34 cellular contexts compared by ENCODE assay signal in genomic region chr19:1158885-1159448, GRCh38.
"Had no signal": no experiment of that assay in that cellular context is flagged by ENCODE, and none has a peak within 500 bp of the region (broad histone marks: within the 10 kb centered on the region; RNA-seq: fewer than 3 reads in every experiment).

No MANE protein-coding gene starts in this region.

- ATAC-seq: activated T-helper 17 cell treated with anti-CD3 and anti-CD28 coated beads, Interleukin-2, amount 50 U/mL, for 72 hours; Right ventricle myocardium inferior had no signal

- DNase-seq: activated B cell treated with CpG ODN at 0.5 μM for 24 hours; activated CD4-positive, alpha-beta memory T cell treated with anti-CD3 and anti-CD28 coated beads for 36 hours; activated CD4-positive, alpha-beta T cell treated with anti-CD3 and anti-CD28 coated beads for 4 hours; activated CD4-positive, alpha-beta T cell treated with anti-CD3 and anti-CD28 coated beads, Interleukin-2, amount 50 U/mL, for 1 hour; activated CD4-positive, CD25-positive, alpha-beta regulatory T cell treated with anti-CD3 and anti-CD28 coated beads, Interleukin-2, amount 50 U/mL, for 72 hours; activated CD8-positive, alpha-beta memory T cell treated with anti-CD3 and anti-CD28 coated beads, Interleukin-2, amount 50 U/mL, for 4 hours; activated effector memory CD4-positive, alpha-beta T cell treated with anti-CD3 and anti-CD28 coated beads, Interleukin-2, amount 50 U/mL, for 16 hours; activated naive CD4-positive, alpha-beta T cell; activated naive CD4-positive, alpha-beta T cell treated with anti-CD3 and anti-CD28 coated beads, Interleukin-2, amount 50 U/mL, for 16 hours; activated naive CD8-positive, alpha-beta T cell treated with anti-CD3 and anti-CD28 coated beads for 36 hours; activated T-cell treated with anti-CD3 and anti-CD28 coated beads, Interleukin-2, amount 50 U/mL, for 48 hours; amniotic stem cell; aorta; brain microvascular endothelial cell; central memory CD4-positive, alpha-beta T cell; Kasumi-1; KG1; MG63; NCI-H1048; NCI-H1105 treated with DMSO at 0.1 percent for 48 hours; NCI-H1436; NCI-H1694; NCI-H2029; NCI-H345; NCI-H524 treated with DMSO at 0.1 percent for 48 hours; Peyer's patch; RPMI8226; SJCRH30 had no signal

- H3K27me3 Mint-ChIP-seq: activated B cell treated with CpG ODN at 0.5 μM for 24 hours; activated CD4-positive, alpha-beta memory T cell treated with anti-CD3 and anti-CD28 coated beads for 36 hours; activated naive CD8-positive, alpha-beta T cell treated with anti-CD3 and anti-CD28 coated beads for 36 hours; activated T-helper 17 cell treated with anti-CD3 and anti-CD28 coated beads, Interleukin-2, amount 50 U/mL, for 72 hours had no signal

- H3K27ac Mint-ChIP-seq: activated B cell treated with CpG ODN at 0.5 μM for 24 hours; activated CD4-positive, alpha-beta memory T cell treated with anti-CD3 and anti-CD28 coated beads for 36 hours; activated naive CD8-positive, alpha-beta T cell treated with anti-CD3 and anti-CD28 coated beads for 36 hours; activated T-helper 17 cell treated with anti-CD3 and anti-CD28 coated beads, Interleukin-2, amount 50 U/mL, for 72 hours; T-helper 1 cell treated with Interleukin-12 subunit alpha and Interleukin-12 subunit beta and Interleukin-4 antibody, amounts not matched to agents 30 μg/mL and 1 μg/mL, for 36 hours; T-helper 2 cell treated with Interferon-gamma antibody and Interleukin-4, amounts not matched to agents 5 μg/mL and 100 μg/mL, for 36 hours had no signal

- H3K4me3 ChIP-seq: MG63, Peyer's patch, SJCRH30, SK-N-MC had no signal

- H3K27ac ChIP-seq: brain microvascular endothelial cell, Peyer's patch, SJCRH30, SK-N-MC had no signal

- H3K4me1 ChIP-seq: SJCRH30 had no signal

- H3K9me3 Mint-ChIP-seq: activated B cell treated with CpG ODN at 0.5 μM for 24 hours; activated CD4-positive, alpha-beta memory T cell treated with anti-CD3 and anti-CD28 coated beads for 36 hours; activated naive CD8-positive, alpha-beta T cell treated with anti-CD3 and anti-CD28 coated beads for 36 hours; activated T-helper 17 cell treated with anti-CD3 and anti-CD28 coated beads, Interleukin-2, amount 50 U/mL, for 72 hours; T-helper 1 cell treated with Interleukin-12 subunit alpha and Interleukin-12 subunit beta and Interleukin-4 antibody, amounts not matched to agents 30 μg/mL and 1 μg/mL, for 36 hours; T-helper 2 cell treated with Interferon-gamma antibody and Interleukin-4, amounts not matched to agents 5 μg/mL and 100 μg/mL, for 36 hours had no signal

- FAIRE-seq: TTC549 had no signal

- H3K36me3 Mint-ChIP-seq: activated CD4-positive, alpha-beta memory T cell treated with anti-CD3 and anti-CD28 coated beads for 36 hours had no signal

- H3K36me3 ChIP-seq: brain microvascular endothelial cell had no signal

- H3K4me1 Mint-ChIP-seq: activated naive CD8-positive, alpha-beta T cell treated with anti-CD3 and anti-CD28 coated beads for 36 hours had no signal

- H3K27me3 ChIP-seq: brain microvascular endothelial cell, MG63, Peyer's patch, SJCRH30 had no signal

- H3K9me3 ChIP-seq: MG63, Peyer's patch, SJCRH30 had no signal

- H3K4me3 Mint-ChIP-seq: activated B cell treated with CpG ODN at 0.5 μM for 24 hours; activated CD4-positive, alpha-beta memory T cell treated with anti-CD3 and anti-CD28 coated beads for 36 hours; activated naive CD8-positive, alpha-beta T cell treated with anti-CD3 and anti-CD28 coated beads for 36 hours; activated T-helper 17 cell treated with anti-CD3 and anti-CD28 coated beads, Interleukin-2, amount 50 U/mL, for 72 hours; T-helper 1 cell treated with Interleukin-12 subunit alpha and Interleukin-12 subunit beta and Interleukin-4 antibody, amounts not matched to agents 30 μg/mL and 1 μg/mL, for 36 hours; T-helper 2 cell treated with Interferon-gamma antibody and Interleukin-4, amounts not matched to agents 5 μg/mL and 100 μg/mL, for 36 hours had no signal
